Comparison of ENCODE assay signal across 32 cellular contexts in the genomic region with DNA sequence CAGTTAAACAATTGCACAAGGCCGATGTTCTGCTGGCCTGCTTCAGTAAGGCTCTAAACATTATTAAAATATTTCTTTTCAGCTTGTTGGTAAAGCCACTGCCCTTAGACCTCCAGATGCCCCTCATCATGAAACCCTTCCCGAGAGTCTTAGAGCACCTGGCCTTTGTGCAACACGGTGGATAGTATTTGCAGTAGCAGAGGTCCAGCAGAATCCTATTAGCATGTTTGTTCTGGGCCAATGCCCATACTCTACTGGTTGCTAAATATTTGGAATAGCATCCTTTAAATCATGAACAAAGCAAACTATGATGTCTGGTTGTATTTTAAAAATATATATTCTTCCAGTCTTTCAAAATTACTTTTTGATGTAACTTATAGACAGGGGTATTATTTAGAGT.
DNase-seq lines count a peak whose midpoint lies in the region; ATAC-seq and TF ChIP-seq lines count a peak whose summit lies in the region.
"Had no signal": no experiment of that assay in that cellular context is flagged by ENCODE, and none has a peak within 500 bp of the region (broad histone marks: within the 10 kb centered on the region; RNA-seq: fewer than 3 reads in every experiment).

No MANE protein-coding gene starts in this region.

- TF ChIP-seq POLR2A in prostate gland (IDR thresholded peaks at IDR 0.05) = no peak

- intact Hi-C loops in prostate gland (cut with DNase I) = no loop called here

- no peak for TF ChIP-seq CTCF in prostate gland (IDR thresholded peaks at IDR 0.05)

- no peak overlapping the region for H3K4me3 ChIP-seq in prostate gland
- H3K4me3 ChIP-seq: cardiac muscle cell, colonic mucosa, right atrium auricular region, spleen, thoracic aorta had no signal

- no peak overlapping the region for H3K27ac ChIP-seq in prostate gland
- H3K27ac ChIP-seq: C4-2B, cardiac muscle cell, colonic mucosa, epithelial cell of prostate, right atrium auricular region, RWPE1, spleen, thoracic aorta had no signal

- H3K4me1 ChIP-seq in prostate gland (replicated peaks) = no peaks in the 10 kb centered on the region
- H3K4me1 ChIP-seq: colonic mucosa, right atrium auricular region, spleen had no signal

- ATAC-seq in HG03175 (IDR thresholded peaks at IDR 0.05; ENCODE audit: unreplicated experiment) = no peak
- ATAC-seq in GM19467 (IDR thresholded peaks at IDR 0.05; ENCODE audit: unreplicated experiment) = no peak
- ATAC-seq: left ventricle myocardium superior; stimulated activated naive CD8-positive, alpha-beta T cell treated with anti-CD3 and anti-CD28 coated beads, Interleukin-15, amount 100 ng/mL, for 72 hours had no signal

- H3K9me3 ChIP-seq in prostate gland = no peaks in the 10 kb centered on the region
- H3K9me3 ChIP-seq: colonic mucosa, right atrium auricular region, spleen, thoracic aorta had no signal

- DNase-seq in NCI-H345 (lab: John Stamatoyannopoulos, UW) (peak; percentile 1), NCI-H345 treated with DMSO at 0.1 percent for 48 hours (lab: John Stamatoyannopoulos, UW; ENCODE audit: unreplicated experiment) (no peak), NCI-H2081 treated with DMSO at 0.1 percent for 48 hours (lab: John Stamatoyannopoulos, UW) (peak; percentile 58), SHP77 treated with DMSO at 0.1 percent for 48 hours (lab: John Stamatoyannopoulos, UW) (peak; percentile 89), prostate gland (ENCODE audit: low spot score) (peak; percentile 51), NCI-H187 (lab: John Stamatoyannopoulos, UW) (no peak)
- DNase-seq: activated B cell treated with CpG ODN at 0.5 μM for 24 hours; activated CD4-positive, alpha-beta T cell treated with anti-CD3 and anti-CD28 coated beads, Interleukin-2, amount 50 U/mL, for 1 hour; activated effector memory CD4-positive, alpha-beta T cell treated with anti-CD3 and anti-CD28 coated beads, Interleukin-2, amount 50 U/mL, for 16 hours; activated T-cell treated with anti-CD3 and anti-CD28 coated beads, Interleukin-2, amount 50 U/mL, for 24 hours; anterior cingulate cortex; colonic mucosa; effector CD8-positive, alpha-beta T cell; GOT3; HFFc6; KBM-7; left ventricle myocardium superior; mesendoderm; MM.1S; NCI-H1436; NCI-H2171 treated with DMSO at 0.1 percent for 48 hours; spleen; stimulated activated CD4-positive, alpha-beta T cell treated with anti-CD3 and anti-CD28 coated beads, Interleukin-2, amount 100 ng/mL, for 48 hours; stimulated activated naive CD8-positive, alpha-beta T cell treated with anti-CD3 and anti-CD28 coated beads, Interleukin-15, amount 100 ng/mL, for 72 hours had no signal

- 20% methylated on average over 3 of the region's 3 CpGs for WGBS in prostate gland

- no peaks in the 10 kb centered on the region for H3K27me3 ChIP-seq in prostate gland (replicated peaks; ENCODE audit: insufficient read depth)
- H3K27me3 ChIP-seq: cardiac muscle cell, colonic mucosa, right atrium auricular region, spleen had no signal

- H3K36me3 ChIP-seq in prostate gland = no peaks in the 10 kb centered on the region
- H3K36me3 ChIP-seq: cardiac muscle cell, colonic mucosa, right atrium auricular region, spleen, thoracic aorta had no signal

Comparison
In these comparisons a context has a peak if more than half of its experiments do, and no peak if none do; other contexts are left out.
1. DNase-seq: peak in NCI-H345 (single experiment), NCI-H2081 treated with DMSO at 0.1 percent for 48 hours (single experiment), SHP77 treated with DMSO at 0.1 percent for 48 hours (single experiment) and prostate gland (single experiment); none in NCI-H345 treated with DMSO at 0.1 percent for 48 hours (single experiment) and NCI-H187 (0 of 2).